ENCODE assay signal across 13 cellular contexts in genomic region chr12:56143225-56143624, GRCh38. TPM values are rescaled to one million over a fixed set of nuclear protein-coding genes. Genes with fewer than 3 reads are reported as not detected.
DNase-seq lines count a peak whose midpoint lies in the region; ATAC-seq and TF ChIP-seq lines count a peak whose summit lies in the region.
"Had no signal": no experiment of that assay in that cellular context is flagged by ENCODE, and none has a peak within 500 bp of the region (broad histone marks: within the 10 kb centered on the region; RNA-seq: fewer than 3 reads in every experiment).

No MANE protein-coding gene starts in this region.

- peaks cover 2% of the 10 kb centered on the region for H3K9me3 Mint-ChIP-seq in activated CD4-positive, alpha-beta T cell treated with anti-CD3 and anti-CD28 coated beads, Interleukin-2, amount 10 ng/mL, durations not matched to agents 7 days and 5 days
- H3K9me3 Mint-ChIP-seq in activated CD4-positive, alpha-beta memory T cell treated with anti-CD3 and anti-CD28 coated beads, Interleukin-2, amount 10 ng/mL, durations not matched to agents 7 days and 5 days = no peaks in the 10 kb centered on the region
- H3K9me3 Mint-ChIP-seq in stimulated activated naive CD8-positive, alpha-beta T cell treated with anti-CD3 and anti-CD28 coated beads, Interleukin-15, Interleukin-2, amounts not matched to agents 100 ng/mL and 50 ng/mL, for 24 hours = no peaks in the 10 kb centered on the region

- POLR2A ChIA-PET in activated CD4-positive, alpha-beta T cell treated with anti-CD3 and anti-CD28 coated beads, Interleukin-2, amount 10 ng/mL, durations not matched to agents 7 days and 5 days (lab: Charles Lee) = no interaction called here
- POLR2A ChIA-PET in activated CD4-positive, alpha-beta memory T cell treated with anti-CD3 and anti-CD28 coated beads, Interleukin-2, amount 10 ng/mL, durations not matched to agents 7 days and 5 days (lab: Charles Lee) = interaction anchor here (0.8 to 3.2 kb wide), 5 partner anchors 9 to 29 kb away, joined by 3 to 18 read pairs (median 18); partner anchors contain the start of genes MYL6, MYL6B and ZC3H10

- no peaks in the 10 kb centered on the region for H3K27me3 ChIP-seq in left lung
- H3K27me3 ChIP-seq: body of pancreas had no signal

- intact Hi-C loops in left lung (cut with DNase I) = no loop called here

- peaks cover 65% of the 10 kb centered on the region for H3K36me3 Mint-ChIP-seq in activated CD4-positive, alpha-beta T cell treated with anti-CD3 and anti-CD28 coated beads, Interleukin-2, amount 10 ng/mL, durations not matched to agents 7 days and 5 days (ENCODE audit: low read depth)
- peaks cover 64% of the 10 kb centered on the region for H3K36me3 Mint-ChIP-seq in activated CD4-positive, alpha-beta memory T cell treated with anti-CD3 and anti-CD28 coated beads, Interleukin-2, amount 10 ng/mL, durations not matched to agents 7 days and 5 days (ENCODE audit: low read depth)
- peaks cover 60% of the 10 kb centered on the region for H3K36me3 Mint-ChIP-seq in stimulated activated naive CD8-positive, alpha-beta T cell treated with anti-CD3 and anti-CD28 coated beads, Interleukin-15, Interleukin-2, amounts not matched to agents 100 ng/mL and 50 ng/mL, for 24 hours (ENCODE audit: low read depth)

- no peak for ATAC-seq in left lung
- ATAC-seq: body of pancreas had no signal

- H3K27ac Mint-ChIP-seq in activated CD4-positive, alpha-beta T cell treated with anti-CD3 and anti-CD28 coated beads, Interleukin-2, amount 10 ng/mL, durations not matched to agents 7 days and 5 days = peak overlapping the region; percentile 57
- H3K27ac Mint-ChIP-seq in activated CD4-positive, alpha-beta memory T cell treated with anti-CD3 and anti-CD28 coated beads, Interleukin-2, amount 10 ng/mL, durations not matched to agents 7 days and 5 days = peak overlapping the region; percentile 70
- peak overlapping the region; percentile 21 for H3K27ac Mint-ChIP-seq in stimulated activated naive CD8-positive, alpha-beta T cell treated with anti-CD3 and anti-CD28 coated beads, Interleukin-15, Interleukin-2, amounts not matched to agents 100 ng/mL and 50 ng/mL, for 24 hours

- no peaks in the 10 kb centered on the region for H3K9me3 ChIP-seq in left lung
- H3K9me3 ChIP-seq: body of pancreas had no signal

- peaks cover 0 to 73% of the 10 kb centered on the region in 2 donors for H3K36me3 ChIP-seq in left lung

- no peak for TF ChIP-seq CTCF in left lung (IDR thresholded peaks at IDR 0.05)
- TF ChIP-seq CTCF in GM20000 (IDR thresholded peaks at IDR 0.05; ENCODE audit: extremely low read depth, missing control alignments) = no peak

- no peaks in the 10 kb centered on the region for H3K27me3 Mint-ChIP-seq in activated CD4-positive, alpha-beta T cell treated with anti-CD3 and anti-CD28 coated beads, Interleukin-2, amount 10 ng/mL, durations not matched to agents 7 days and 5 days
- H3K27me3 Mint-ChIP-seq in activated CD4-positive, alpha-beta memory T cell treated with anti-CD3 and anti-CD28 coated beads, Interleukin-2, amount 10 ng/mL, durations not matched to agents 7 days and 5 days = no peaks in the 10 kb centered on the region
- no peaks in the 10 kb centered on the region for H3K27me3 Mint-ChIP-seq in stimulated activated naive CD8-positive, alpha-beta T cell treated with anti-CD3 and anti-CD28 coated beads, Interleukin-15, Interleukin-2, amounts not matched to agents 100 ng/mL and 50 ng/mL, for 24 hours

- no peak overlapping the region for H3K4me3 ChIP-seq in left lung
- H3K4me3 ChIP-seq: body of pancreas had no signal

- CTCF ChIA-PET in activated CD4-positive, alpha-beta T cell treated with anti-CD3 and anti-CD28 coated beads, Interleukin-2, amount 10 ng/mL, durations not matched to agents 7 days and 5 days (lab: Charles Lee) = interaction anchor here (0.6 to 2.5 kb wide), 5 partner anchors 9 to 46 kb away, joined by 3 to 17 read pairs (median 5); partner anchors contain the start of genes ESYT1, MYL6B and SMARCC2
- CTCF ChIA-PET in activated CD4-positive, alpha-beta memory T cell treated with anti-CD3 and anti-CD28 coated beads, Interleukin-2, amount 10 ng/mL, durations not matched to agents 7 days and 5 days (lab: Charles Lee) = interaction anchor here (1.0 to 4.3 kb wide), 3 partner anchors 9 to 46 kb away, joined by 3 to 14 read pairs (median 5); partner anchors contain the start of genes ESYT1, MYL6B and SMARCC2

- H3K4me1 ChIP-seq in left lung = peaks cover 0 to 41% of the 10 kb centered on the region in 2 donors

- no peak for DNase-seq in activated CD4-positive, alpha-beta T cell treated with anti-CD3 and anti-CD28 coated beads, Interleukin-2, amount 10 ng/mL, durations not matched to agents 7 days and 5 days
- no peak for DNase-seq in activated CD4-positive, alpha-beta T cell treated with anti-CD3 and anti-CD28 coated beads, Interleukin-2, amount 50 U/mL, for 48 hours
- no peak for DNase-seq in activated CD4-positive, alpha-beta memory T cell treated with anti-CD3 and anti-CD28 coated beads, Interleukin-2, amount 10 ng/mL, durations not matched to agents 7 days and 5 days
- DNase-seq in left lung (no peak), NCI-H526 (lab: John Stamatoyannopoulos, UW) (no peak), AG08395 (ENCODE audit: low spot score) (no peak), GM20000 (ENCODE audit: low spot score) (no peak)
- DNase-seq: body of pancreas, GOT3, NCI-H2171, retina, trophoblast cell had no signal

- no peak overlapping the region for H3K4me3 Mint-ChIP-seq in activated CD4-positive, alpha-beta T cell treated with anti-CD3 and anti-CD28 coated beads, Interleukin-2, amount 10 ng/mL, durations not matched to agents 7 days and 5 days
- no peak overlapping the region for H3K4me3 Mint-ChIP-seq in activated CD4-positive, alpha-beta memory T cell treated with anti-CD3 and anti-CD28 coated beads, Interleukin-2, amount 10 ng/mL, durations not matched to agents 7 days and 5 days
- no peak overlapping the region for H3K4me3 Mint-ChIP-seq in stimulated activated naive CD8-positive, alpha-beta T cell treated with anti-CD3 and anti-CD28 coated beads, Interleukin-15, Interleukin-2, amounts not matched to agents 100 ng/mL and 50 ng/mL, for 24 hours

- peaks cover 46% of the 10 kb centered on the region for H3K4me1 Mint-ChIP-seq in activated CD4-positive, alpha-beta T cell treated with anti-CD3 and anti-CD28 coated beads, Interleukin-2, amount 10 ng/mL, durations not matched to agents 7 days and 5 days
- H3K4me1 Mint-ChIP-seq in activated CD4-positive, alpha-beta memory T cell treated with anti-CD3 and anti-CD28 coated beads, Interleukin-2, amount 10 ng/mL, durations not matched to agents 7 days and 5 days = peaks cover 53% of the 10 kb centered on the region
- H3K4me1 Mint-ChIP-seq in stimulated activated naive CD8-positive, alpha-beta T cell treated with anti-CD3 and anti-CD28 coated beads, Interleukin-15, Interleukin-2, amounts not matched to agents 100 ng/mL and 50 ng/mL, for 24 hours (ENCODE audit: low read depth) = peaks cover 27% of the 10 kb centered on the region

- H3K27ac ChIP-seq in left lung = peak overlapping the region; percentile 27 to 71

RNA-seq across cellular contexts. Expression of gene MYL6B, which starts 9.2 kb away (rescaled TPM):
- total RNA-seq in activated CD4-positive, alpha-beta T cell treated with anti-CD3 and anti-CD28 coated beads, Interleukin-2, amount 10 ng/mL, durations not matched to agents 7 days and 5 days = 10 to 100 TPM; 56.6 to 63.4 TPM
- 10 to 100 TPM; 60.4 to 63.2 TPM for total RNA-seq in activated CD4-positive, alpha-beta memory T cell treated with anti-CD3 and anti-CD28 coated beads, Interleukin-2, amount 10 ng/mL, durations not matched to agents 7 days and 5 days
- 10 to 100 TPM; 32.6 to 43.1 TPM for total RNA-seq in left lung

RNA-seq across cellular contexts. Expression of gene MYL6, which starts 14.9 kb away (rescaled TPM):
- 1,000 to 10,000 TPM; 1,336 to 1,525 TPM for total RNA-seq in activated CD4-positive, alpha-beta T cell treated with anti-CD3 and anti-CD28 coated beads, Interleukin-2, amount 10 ng/mL, durations not matched to agents 7 days and 5 days
- total RNA-seq in activated CD4-positive, alpha-beta memory T cell treated with anti-CD3 and anti-CD28 coated beads, Interleukin-2, amount 10 ng/mL, durations not matched to agents 7 days and 5 days = 1,000 to 10,000 TPM; 1,594 to 1,602 TPM
- total RNA-seq in left lung = 1,000 to 10,000 TPM; 1,768 to 1,773 TPM

RNA-seq across cellular contexts. Expression of gene ESYT1, which starts 15.2 kb away (rescaled TPM):
- 100 to 1,000 TPM; 367 to 399 TPM for total RNA-seq in activated CD4-positive, alpha-beta T cell treated with anti-CD3 and anti-CD28 coated beads, Interleukin-2, amount 10 ng/mL, durations not matched to agents 7 days and 5 days
- total RNA-seq in activated CD4-positive, alpha-beta memory T cell treated with anti-CD3 and anti-CD28 coated beads, Interleukin-2, amount 10 ng/mL, durations not matched to agents 7 days and 5 days = 100 to 1,000 TPM; 266 to 279 TPM
- total RNA-seq in left lung = 100 to 1,000 TPM; 102 to 116 TPM

RNA-seq across cellular contexts. Expression of gene ZC3H10, which starts 25.2 kb away (rescaled TPM):
- 1 to 10 TPM; 8.2 to 9.1 TPM for total RNA-seq in activated CD4-positive, alpha-beta T cell treated with anti-CD3 and anti-CD28 coated beads, Interleukin-2, amount 10 ng/mL, durations not matched to agents 7 days and 5 days
- total RNA-seq in activated CD4-positive, alpha-beta memory T cell treated with anti-CD3 and anti-CD28 coated beads, Interleukin-2, amount 10 ng/mL, durations not matched to agents 7 days and 5 days = 10 to 100 TPM in 1 of 2 experiments, 1 to 10 TPM in 1; 8.0 to 10.3 TPM
- 1 to 10 TPM; 6.0 to 8.7 TPM for total RNA-seq in left lung

RNA-seq across cellular contexts. Expression of gene RPL41, which starts 26.8 kb away (rescaled TPM):
- 1,000 to 10,000 TPM; 3,940 to 4,815 TPM for total RNA-seq in activated CD4-positive, alpha-beta T cell treated with anti-CD3 and anti-CD28 coated beads, Interleukin-2, amount 10 ng/mL, durations not matched to agents 7 days and 5 days
- total RNA-seq in activated CD4-positive, alpha-beta memory T cell treated with anti-CD3 and anti-CD28 coated beads, Interleukin-2, amount 10 ng/mL, durations not matched to agents 7 days and 5 days = 1,000 to 10,000 TPM; 3,981 to 4,002 TPM
- 1,000 to 10,000 TPM; 3,023 to 3,157 TPM for total RNA-seq in left lung
